15 cellular contexts compared by ENCODE assay signal in the genomic region with DNA sequence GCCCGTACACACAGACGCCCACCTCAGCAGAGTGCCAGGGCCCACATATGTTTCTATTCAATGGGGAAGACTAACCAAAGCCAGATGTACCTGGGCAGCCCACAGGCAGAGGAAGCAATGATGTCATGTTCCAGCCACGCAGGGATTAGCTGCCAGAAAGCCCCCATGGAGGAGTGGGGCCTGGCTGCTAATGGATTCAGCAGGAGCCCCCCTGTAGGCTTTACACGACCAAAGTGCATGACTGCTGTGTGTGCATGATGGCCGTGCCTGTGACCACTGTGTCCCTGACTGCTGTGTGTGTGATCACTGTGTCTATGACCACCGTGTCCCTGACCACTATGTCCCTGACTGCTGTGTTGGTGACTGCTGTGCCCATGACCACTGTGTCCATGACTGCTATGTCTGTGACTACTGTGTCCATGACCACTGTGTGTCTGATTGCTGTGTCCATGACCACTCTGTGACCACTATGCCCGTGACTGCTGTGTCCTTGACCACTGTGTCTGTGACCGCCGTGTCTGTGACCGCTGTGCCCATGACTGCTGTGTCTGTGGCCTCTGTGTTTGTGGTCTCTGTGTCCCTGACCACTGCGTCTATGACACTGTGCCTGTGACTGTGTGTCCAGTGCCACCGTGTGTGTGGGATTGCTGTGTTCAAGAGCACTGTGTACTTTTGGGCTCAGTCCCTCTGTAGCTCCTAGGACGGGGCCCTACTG.
"Had no signal": no experiment of that assay in that cellular context is flagged by ENCODE, and none has a peak within 500 bp of the region (broad histone marks: within the 10 kb centered on the region; RNA-seq: fewer than 3 reads in every experiment).

No MANE protein-coding gene starts in this region.

- H3K4me1 ChIP-seq: transverse colon had no signal

- DNase-seq: activated B cell treated with CpG ODN at 0.5 μM for 24 hours; activated CD4-positive, alpha-beta T cell treated with anti-CD3 and anti-CD28 coated beads, Interleukin-2, amount 10 ng/mL, durations not matched to agents 24 days and 14 days; activated naive CD4-positive, alpha-beta T cell treated with anti-CD3 and anti-CD28 coated beads for 36 hours; body of pancreas; effector memory CD8-positive, alpha-beta T cell; kidney glomerular epithelial cell; midbrain; substantia nigra; T-helper 2 cell; transverse colon had no signal

- H3K9me3 ChIP-seq: body of pancreas, gastroesophageal sphincter, transverse colon had no signal

- H3K9me3 Mint-ChIP-seq: activated B cell treated with CpG ODN at 0.5 μM for 24 hours; activated CD4-positive, alpha-beta T cell treated with anti-CD3 and anti-CD28 coated beads, Interleukin-2, amount 10 ng/mL, durations not matched to agents 24 days and 14 days; activated naive CD4-positive, alpha-beta T cell treated with anti-CD3 and anti-CD28 coated beads for 36 hours; activated T-helper 17 cell treated with anti-CD3 and anti-CD28 coated beads, Interleukin-2, amount 50 U/mL, for 72 hours; dendritic cell treated with granulocyte-macrophage colony-stimulating factor and Interleukin-4, amounts not matched to agents 40 ng/mL and 50 ng/mL, for 4 days; effector memory CD8-positive, alpha-beta T cell; stimulated activated memory B cell treated with anti-CD40 and anti-IgM and Interleukin-4, amounts not matched to agents 10 μg/mL and 1 μg/mL and 100 μg/mL, for 72 hours had no signal

- H3K4me3 Mint-ChIP-seq: activated B cell treated with CpG ODN at 0.5 μM for 24 hours; activated CD4-positive, alpha-beta T cell treated with anti-CD3 and anti-CD28 coated beads, Interleukin-2, amount 10 ng/mL, durations not matched to agents 24 days and 14 days; activated naive CD4-positive, alpha-beta T cell treated with anti-CD3 and anti-CD28 coated beads for 36 hours; activated T-helper 17 cell treated with anti-CD3 and anti-CD28 coated beads, Interleukin-2, amount 50 U/mL, for 72 hours; dendritic cell treated with granulocyte-macrophage colony-stimulating factor and Interleukin-4, amounts not matched to agents 40 ng/mL and 50 ng/mL, for 4 days; effector memory CD8-positive, alpha-beta T cell; stimulated activated memory B cell treated with anti-CD40 and anti-IgM and Interleukin-4, amounts not matched to agents 10 μg/mL and 1 μg/mL and 100 μg/mL, for 72 hours had no signal

- H3K4me1 Mint-ChIP-seq: activated B cell treated with CpG ODN at 0.5 μM for 24 hours; activated CD4-positive, alpha-beta T cell treated with anti-CD3 and anti-CD28 coated beads, Interleukin-2, amount 10 ng/mL, durations not matched to agents 24 days and 14 days; activated T-helper 17 cell treated with anti-CD3 and anti-CD28 coated beads, Interleukin-2, amount 50 U/mL, for 72 hours; stimulated activated memory B cell treated with anti-CD40 and anti-IgM and Interleukin-4, amounts not matched to agents 10 μg/mL and 1 μg/mL and 100 μg/mL, for 72 hours had no signal

- H3K36me3 ChIP-seq: gastroesophageal sphincter, transverse colon had no signal

- H3K4me3 ChIP-seq: body of pancreas, gastroesophageal sphincter, transverse colon had no signal

- H3K27ac Mint-ChIP-seq: activated B cell treated with CpG ODN at 0.5 μM for 24 hours; activated CD4-positive, alpha-beta T cell treated with anti-CD3 and anti-CD28 coated beads, Interleukin-2, amount 10 ng/mL, durations not matched to agents 24 days and 14 days; activated naive CD4-positive, alpha-beta T cell treated with anti-CD3 and anti-CD28 coated beads for 36 hours; activated T-helper 17 cell treated with anti-CD3 and anti-CD28 coated beads, Interleukin-2, amount 50 U/mL, for 72 hours; dendritic cell treated with granulocyte-macrophage colony-stimulating factor and Interleukin-4, amounts not matched to agents 40 ng/mL and 50 ng/mL, for 4 days; effector memory CD8-positive, alpha-beta T cell; stimulated activated memory B cell treated with anti-CD40 and anti-IgM and Interleukin-4, amounts not matched to agents 10 μg/mL and 1 μg/mL and 100 μg/mL, for 72 hours had no signal

- H3K27ac ChIP-seq: body of pancreas, epithelial cell of prostate, gastroesophageal sphincter, transverse colon had no signal

- H3K27me3 ChIP-seq: body of pancreas, gastroesophageal sphincter, transverse colon had no signal

- H3K36me3 Mint-ChIP-seq: stimulated activated memory B cell treated with anti-CD40 and anti-IgM and Interleukin-4, amounts not matched to agents 10 μg/mL and 1 μg/mL and 100 μg/mL, for 72 hours had no signal
